ENCODE assay signal across 6 cellular contexts in genomic region chr11:64241175-64241429, GRCh38. TPM values are rescaled to one million over a fixed set of nuclear protein-coding genes. Genes with fewer than 3 reads are reported as not detected.
A peak's percentile ranks its signal among the peaks of the same experiment; 100 is the strongest.
DNase-seq lines count a peak whose midpoint lies in the region; ATAC-seq and TF ChIP-seq lines count a peak whose summit lies in the region.

No MANE protein-coding gene starts in this region.

- H3K36me3 ChIP-seq in smooth muscle cell (ENCODE audit: low read depth), result no peaks in the 10 kb centered on the region

- H3K27ac ChIP-seq in smooth muscle cell (ENCODE audit: low read depth), result peak overlapping the region; percentile 93

- peaks cover 30% of the 10 kb centered on the region for H4K20me1 ChIP-seq in smooth muscle cell (ENCODE audit: low read depth)

- H3K27me3 ChIP-seq in smooth muscle cell (ENCODE audit: low read depth), result no peaks in the 10 kb centered on the region

- DNase-seq in AG09309 (ENCODE audit: low read depth) (no peak), epidermal melanocyte (ENCODE audit: insufficient read length, low spot score) (peak; percentile 94), smooth muscle cell (lab: John Stamatoyannopoulos, UW; ENCODE audit: unreplicated experiment) (peak; percentile 99), globus pallidus (ENCODE audit: low spot score) (no peak), COLO668 (lab: John Stamatoyannopoulos, UW; ENCODE audit: unreplicated experiment) (no peak)

- WGBS in smooth muscle cell (ENCODE audit: low lambda C conversion rate), result 0% methylated on average over 3 of the region's 25 CpGs

- H3K79me2 ChIP-seq in smooth muscle cell (ENCODE audit: low read depth), result peaks cover 16% of the 10 kb centered on the region

- peak overlapping the region; percentile 83 for H3K4me2 ChIP-seq in smooth muscle cell

- no peak overlapping the region for H2AFZ ChIP-seq in smooth muscle cell (ENCODE audit: low read depth)

- H3K9ac ChIP-seq in smooth muscle cell (ENCODE audit: low read depth), result peak overlapping the region; percentile 90

- ATAC-seq in HG03439 (IDR thresholded peaks at IDR 0.05; ENCODE audit: unreplicated experiment), result peak; percentile 56

- peaks cover 21% of the 10 kb centered on the region for H3F3A ChIP-seq in smooth muscle cell (ENCODE audit: low read depth)

- peaks cover 13% of the 10 kb centered on the region for H3K4me1 ChIP-seq in smooth muscle cell (ENCODE audit: low read depth)

- no peaks in the 10 kb centered on the region for H3K9me3 ChIP-seq in smooth muscle cell (replicated peaks; ENCODE audit: low read depth)

- TF ChIP-seq CTCF in AG09309 (IDR thresholded peaks at IDR 0.05; ENCODE audit: control insufficient read depth, insufficient read depth, low read depth, low read length, missing control alignments), result no peak
- no peak for TF ChIP-seq CTCF in smooth muscle cell (IDR thresholded peaks at IDR 0.05; ENCODE audit: borderline replicate concordance, insufficient read depth, poor library complexity, severe bottlenecking)

- peak overlapping the region; percentile 75 for H3K4me3 ChIP-seq in AG09309 (ENCODE audit: control insufficient read depth, low read depth, low read length)
- H3K4me3 ChIP-seq in smooth muscle cell, result peak overlapping the region; percentile 89

RNA-seq across cellular contexts. Expression of gene FKBP2, which starts 0.2 kb away (rescaled TPM):
- total RNA-seq in smooth muscle cell, result 31.0 and 51.3 TPM in 2 replicates
- 231 and 246 TPM in 2 replicates for polyA plus RNA-seq in smooth muscle cell

RNA-seq across cellular contexts. Expression of gene PPP1R14B, which starts 5.6 kb away (rescaled TPM):
- total RNA-seq in smooth muscle cell, result 213 and 242 TPM in 2 replicates
- polyA plus RNA-seq in smooth muscle cell, result 530 and 589 TPM in 2 replicates

RNA-seq across cellular contexts. Expression of gene VEGFB, which starts 6.7 kb away (rescaled TPM):
- total RNA-seq in smooth muscle cell, result 20.0 and 27.9 TPM in 2 replicates
- polyA plus RNA-seq in smooth muscle cell, result 94.4 and 96.5 TPM in 2 replicates

RNA-seq across cellular contexts. Expression of gene PLCB3, which starts 10.2 kb away (rescaled TPM):
- total RNA-seq in smooth muscle cell, result 15.0 and 17.1 TPM in 2 replicates
- polyA plus RNA-seq in smooth muscle cell, result 14.8 and 15.6 TPM in 2 replicates

RNA-seq across cellular contexts. Expression of gene DNAJC4, which starts 10.8 kb away (rescaled TPM):
- total RNA-seq in smooth muscle cell, result 14.5 and 14.7 TPM in 2 replicates
- polyA plus RNA-seq in smooth muscle cell, result 76.7 and 78.5 TPM in 2 replicates

Comparison
In these comparisons a context has a peak if more than half of its experiments do, and no peak if none do; other contexts are left out.
1. DNase-seq: peak in epidermal melanocyte (single experiment) and smooth muscle cell (single experiment); none in AG09309 (single experiment), globus pallidus (single experiment) and COLO668 (single experiment).